Comparison of ENCODE assay signal across 13 cellular contexts in the genomic region with DNA sequence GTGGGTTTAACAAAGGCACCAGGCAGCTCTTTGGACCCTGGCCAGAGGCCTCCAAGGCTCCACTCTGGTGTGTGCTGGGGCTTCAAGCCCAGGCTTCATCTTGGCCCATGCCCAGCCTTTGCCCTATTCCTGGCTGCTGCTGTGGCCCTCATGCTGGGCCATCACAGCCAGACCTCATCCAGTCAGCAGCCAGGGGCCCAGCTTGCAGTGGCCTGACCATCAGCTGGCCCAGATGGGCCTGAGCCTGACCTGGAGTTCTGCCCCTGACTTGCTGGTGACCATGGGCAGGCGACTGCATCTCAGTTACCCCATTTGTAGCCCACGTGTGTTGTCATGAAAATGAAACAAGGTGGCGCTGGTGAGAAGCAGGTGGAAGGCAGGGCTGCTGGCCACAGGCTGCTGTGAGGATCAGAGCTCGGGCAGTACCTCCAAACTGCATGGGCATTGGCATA.
DNase-seq lines count a peak whose midpoint lies in the region; ATAC-seq, FAIRE-seq and TF ChIP-seq lines count a peak whose summit lies in the region.
"Had no signal": no experiment of that assay in that cellular context is flagged by ENCODE, and none has a peak within 500 bp of the region (broad histone marks: within the 10 kb centered on the region; RNA-seq: fewer than 3 reads in every experiment).

No MANE protein-coding gene starts in this region.

- H3K4me3 Mint-ChIP-seq in naive thymus-derived CD8-positive, alpha-beta T cell: no peak overlapping the region

- peak overlapping the region in 4 of 10 donors; percentile 25 to 81 (median 50) for H3K27ac Mint-ChIP-seq in naive thymus-derived CD8-positive, alpha-beta T cell

- intact Hi-C loops in HepG2 (cut with micrococcal nuclease; ENCODE audit: unreplicated experiment): no loop called here

- ATAC-seq in HepG2 (peak; percentile 18; the same call in 2 of the 3 replicates), HG02981 (IDR thresholded peaks at IDR 0.05; ENCODE audit: unreplicated experiment) (no peak), GM21786 (IDR thresholded peaks at IDR 0.05; ENCODE audit: unreplicated experiment) (no peak)
- no peak for ATAC-seq in naive thymus-derived CD8-positive, alpha-beta T cell

- H3K9me2 ChIP-seq in hepatocyte (replicated peaks; ENCODE audit: insufficient read depth): no peaks in the 10 kb centered on the region

- H3K9me3 ChIP-seq in HepG2 (ENCODE audit: low read length) (no peaks in the 10 kb centered on the region), hepatocyte (ENCODE audit: low read depth) (no peaks in the 10 kb centered on the region)
- H3K9me3 ChIP-seq: Caco-2 had no signal

- H3K36me3 Mint-ChIP-seq in naive thymus-derived CD8-positive, alpha-beta T cell: peaks cover 0 to 71% (median 4%) of the 10 kb centered on the region in 3 donors

- no peaks in the 10 kb centered on the region for H3K79me2 ChIP-seq in HepG2 (ENCODE audit: insufficient read depth, low read length)
- H3K79me2 ChIP-seq in hepatocyte: peaks cover 4% of the 10 kb centered on the region

- H3K9me3 Mint-ChIP-seq in naive thymus-derived CD8-positive, alpha-beta T cell: no peaks in the 10 kb centered on the region

- H4K20me1 ChIP-seq in HepG2 (ENCODE audit: insufficient read depth, low read length) (peaks cover 4% of the 10 kb centered on the region; the same call in 1 of the 2 replicates), hepatocyte (ENCODE audit: insufficient read depth, poor library complexity, severe bottlenecking) (no peaks in the 10 kb centered on the region)

- in situ Hi-C loops in brain microvascular endothelial cell (cut with HindIII; ENCODE audit: low pct_ligation_motif_present, low sequenced_read_pairs) (no loop called here), HepG2 (cut with HindIII; ENCODE audit: extremely low pct_ligation_motif_present, low pct_unique_long_range_greater_than_20kb) (no loop called here)

- H3K4me3 ChIP-seq in brain microvascular endothelial cell (ENCODE audit: low read depth, low read length) (no peak overlapping the region), HepG2 (replicated peaks in 1 of 3; ENCODE audit: insufficient read depth in 1 of 3, low read depth in 2 of 3, low read length in 3 of 3) (no peak overlapping the region), hepatocyte (no peak overlapping the region)
- H3K4me3 ChIP-seq: PC-9 had no signal

- peaks cover 89% of the 10 kb centered on the region for H3K36me3 ChIP-seq in brain microvascular endothelial cell (replicated peaks)
- peaks cover 40 to 80% of the 10 kb centered on the region in 2 experiments for H3K36me3 ChIP-seq in HepG2 (replicated peaks in 1 of 2; ENCODE audit: control insufficient read depth in 1 of 2, insufficient read depth in 2 of 2, low read length in 2 of 2)
- no peaks in the 10 kb centered on the region for H3K36me3 ChIP-seq in hepatocyte (replicated peaks; ENCODE audit: insufficient read depth, low read depth)

- no peaks in the 10 kb centered on the region for H3K27me3 Mint-ChIP-seq in naive thymus-derived CD8-positive, alpha-beta T cell

- peak; percentile 46 for DNase-seq in ELR (ENCODE audit: low read depth)
- no peak for DNase-seq in brain microvascular endothelial cell
- DNase-seq in HepG2 (ENCODE audit: low spot score): no peak
- no peak for DNase-seq in hepatocyte (ENCODE audit: low spot score)
- DNase-seq in naive thymus-derived CD8-positive, alpha-beta T cell: no peak
- DNase-seq: effector CD8-positive, alpha-beta T cell; NCI-H1105 treated with DMSO at 0.1 percent for 48 hours; PC-9; stimulated activated CD4-positive, alpha-beta T cell treated with anti-CD3 and anti-CD28 coated beads, Interleukin-4, amount 100 ng/mL, for 24 hours had no signal

- TF ChIP-seq POLR2A in HepG2 (IDR thresholded peaks at IDR 0.05; ENCODE audit: insufficient read depth in 1 of 2, low read depth in 2 of 2, low read length in 2 of 2): no peak

- TF ChIP-seq RAD21 in Ishikawa (IDR thresholded peaks at IDR 0.05; ENCODE audit: low read depth) (peak; percentile 52; the same call in 1 of the 2 replicates), HepG2 (CRISPR knock-in tag; IDR thresholded peaks at IDR 0.05) (no peak)

- no peaks in the 10 kb centered on the region for H3K27me3 ChIP-seq in brain microvascular endothelial cell (replicated peaks)
- H3K27me3 ChIP-seq in HepG2 (ENCODE audit: control insufficient read depth in 1 of 2, insufficient read depth in 2 of 2, low read length in 2 of 2): no peaks in the 10 kb centered on the region; a peak in 1 of 5 replicates
- H3K27me3 ChIP-seq in hepatocyte: no peaks in the 10 kb centered on the region

- FAIRE-seq in HepG2 (lab: Jason Lieb, UNC): no peak

- CTCF ChIA-PET in HepG2 (lab: Yijun Ruan, JAX; ENCODE audit: low intra/inter-chr PET ratio, low total read pairs): no interaction called here

- no peaks in the 10 kb centered on the region for H3K4me1 ChIP-seq in HepG2 (ENCODE audit: insufficient read depth, low read length)
- no peaks in the 10 kb centered on the region for H3K4me1 ChIP-seq in hepatocyte (ENCODE audit: insufficient read depth)
- H3K4me1 ChIP-seq: Caco-2 had no signal

- no peak overlapping the region for H2AFZ ChIP-seq in HepG2 (ENCODE audit: low read length)
- H2AFZ ChIP-seq in hepatocyte: no peak overlapping the region
- H2AFZ ChIP-seq: PC-9 had no signal

- no TSS peak for BruUV-seq in HepG2 (replicated peaks; lab: Mats Ljungman, UMichigan)

- POLR2A ChIA-PET in HepG2 (lab: Yijun Ruan, JAX): no interaction called here
- POLR2A ChIA-PET in naive thymus-derived CD8-positive, alpha-beta T cell (lab: Charles Lee): interaction anchor here (0.5 to 4.5 kb wide), 3 partner anchors 8 to 166 kb away, joined by 3 to 28 read pairs (median 4); no protein-coding TSS in a partner anchor

- H3K4me2 ChIP-seq in HepG2 (ENCODE audit: low read depth, low read length): no peak overlapping the region
- H3K4me2 ChIP-seq in hepatocyte: no peak overlapping the region
- H3K4me2 ChIP-seq: PC-9 had no signal

- H3K9ac ChIP-seq in HepG2 (ENCODE audit: insufficient read depth, low read depth, low read length): no peak overlapping the region

- H3K27ac ChIP-seq in brain microvascular endothelial cell (no peak overlapping the region), HepG2 (ENCODE audit: extremely low read length, insufficient read depth, low read length) (no peak overlapping the region), hepatocyte (no peak overlapping the region)
- H3K27ac ChIP-seq: PC-9 had no signal

- H3K4me1 Mint-ChIP-seq in naive thymus-derived CD8-positive, alpha-beta T cell: peaks cover 11 to 35% (median 27%) of the 10 kb centered on the region in 4 donors

- WGBS in HepG2 (ENCODE audit: low lambda C conversion rate): 92% methylated on average over 4 of the region's 4 CpGs
- 83% methylated on average over 4 of the region's 4 CpGs for WGBS in hepatocyte (ENCODE audit: low lambda C conversion rate, missing lambda C conversion rate)

- TF ChIP-seq CTCF in brain microvascular endothelial cell (IDR thresholded peaks at IDR 0.05; ENCODE audit: low read depth, low read length, missing control alignments): peak; percentile 52
- TF ChIP-seq CTCF in HepG2 (CRISPR knock-in tag; IDR thresholded peaks at IDR 0.05): peak; percentile 52; the same call in 1 of the 2 replicates
- TF ChIP-seq CTCF in hepatocyte (IDR thresholded peaks at IDR 0.05; ENCODE audit: poor library complexity): no peak

- no peak for TF ChIP-seq EP300 in Ishikawa (IDR thresholded peaks at IDR 0.05; ENCODE audit: borderline replicate concordance)
- no peak for TF ChIP-seq EP300 in HepG2 (IDR thresholded peaks at IDR 0.05; ENCODE audit: low read depth in 2 of 2, low read length in 2 of 2)
- TF ChIP-seq EP300 in HepG2 (CRISPR knock-in tag; IDR thresholded peaks at IDR 0.05; ENCODE audit: borderline replicate concordance): no peak

TF ChIP-seq in Ishikawa, 13 proteins besides CTCF, POLR2A, EP300 and RAD21 (continues in another document):
- TF ChIP-seq, protein P1, sequence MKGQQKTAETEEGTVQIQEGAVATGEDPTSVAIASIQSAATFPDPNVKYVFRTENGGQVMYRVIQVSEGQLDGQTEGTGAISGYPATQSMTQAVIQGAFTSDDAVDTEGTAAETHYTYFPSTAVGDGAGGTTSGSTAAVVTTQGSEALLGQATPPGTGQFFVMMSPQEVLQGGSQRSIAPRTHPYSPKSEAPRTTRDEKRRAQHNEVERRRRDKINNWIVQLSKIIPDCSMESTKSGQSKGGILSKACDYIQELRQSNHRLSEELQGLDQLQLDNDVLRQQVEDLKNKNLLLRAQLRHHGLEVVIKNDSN (IDR thresholded peaks at IDR 0.05): no peak
- no peak for TF ChIP-seq YY1 (IDR thresholded peaks at IDR 0.05; ENCODE audit: low read depth)
- TF ChIP-seq TEAD4 (IDR thresholded peaks at IDR 0.05): no peak
- TF ChIP-seq CEBPB (IDR thresholded peaks at IDR 0.05): no peak
- TF ChIP-seq NFIC (IDR thresholded peaks at IDR 0.05): no peak
- no peak for TF ChIP-seq FOXM1 (IDR thresholded peaks at IDR 0.05; ENCODE audit: borderline replicate concordance, low read depth)
- no peak for TF ChIP-seq CREB1 (IDR thresholded peaks at IDR 0.05; ENCODE audit: low read depth)
- no peak for TF ChIP-seq ZBTB7A (IDR thresholded peaks at IDR 0.05; ENCODE audit: low read depth)
- no peak for TF ChIP-seq TCF12 (IDR thresholded peaks at IDR 0.05; ENCODE audit: low read depth)
- no peak for TF ChIP-seq EGR1 (IDR thresholded peaks at IDR 0.05)

TF ChIP-seq in HepG2, 621 proteins besides CTCF, POLR2A, EP300 and RAD21 (continues in another document):
- TF ChIP-seq, protein P2, sequence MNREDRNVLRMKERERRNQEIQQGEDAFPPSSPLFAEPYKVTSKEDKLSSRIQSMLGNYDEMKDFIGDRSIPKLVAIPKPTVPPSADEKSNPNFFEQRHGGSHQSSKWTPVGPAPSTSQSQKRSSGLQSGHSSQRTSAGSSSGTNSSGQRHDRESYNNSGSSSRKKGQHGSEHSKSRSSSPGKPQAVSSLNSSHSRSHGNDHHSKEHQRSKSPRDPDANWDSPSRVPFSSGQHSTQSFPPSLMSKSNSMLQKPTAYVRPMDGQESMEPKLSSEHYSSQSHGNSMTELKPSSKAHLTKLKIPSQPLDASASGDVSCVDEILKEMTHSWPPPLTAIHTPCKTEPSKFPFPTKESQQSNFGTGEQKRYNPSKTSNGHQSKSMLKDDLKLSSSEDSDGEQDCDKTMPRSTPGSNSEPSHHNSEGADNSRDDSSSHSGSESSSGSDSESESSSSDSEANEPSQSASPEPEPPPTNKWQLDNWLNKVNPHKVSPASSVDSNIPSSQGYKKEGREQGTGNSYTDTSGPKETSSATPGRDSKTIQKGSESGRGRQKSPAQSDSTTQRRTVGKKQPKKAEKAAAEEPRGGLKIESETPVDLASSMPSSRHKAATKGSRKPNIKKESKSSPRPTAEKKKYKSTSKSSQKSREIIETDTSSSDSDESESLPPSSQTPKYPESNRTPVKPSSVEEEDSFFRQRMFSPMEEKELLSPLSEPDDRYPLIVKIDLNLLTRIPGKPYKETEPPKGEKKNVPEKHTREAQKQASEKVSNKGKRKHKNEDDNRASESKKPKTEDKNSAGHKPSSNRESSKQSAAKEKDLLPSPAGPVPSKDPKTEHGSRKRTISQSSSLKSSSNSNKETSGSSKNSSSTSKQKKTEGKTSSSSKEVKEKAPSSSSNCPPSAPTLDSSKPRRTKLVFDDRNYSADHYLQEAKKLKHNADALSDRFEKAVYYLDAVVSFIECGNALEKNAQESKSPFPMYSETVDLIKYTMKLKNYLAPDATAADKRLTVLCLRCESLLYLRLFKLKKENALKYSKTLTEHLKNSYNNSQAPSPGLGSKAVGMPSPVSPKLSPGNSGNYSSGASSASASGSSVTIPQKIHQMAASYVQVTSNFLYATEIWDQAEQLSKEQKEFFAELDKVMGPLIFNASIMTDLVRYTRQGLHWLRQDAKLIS (CRISPR knock-in tag; IDR thresholded peaks at IDR 0.05): no peak
